Comparison of ENCODE assay signal across 8 cellular contexts in the genomic region with DNA sequence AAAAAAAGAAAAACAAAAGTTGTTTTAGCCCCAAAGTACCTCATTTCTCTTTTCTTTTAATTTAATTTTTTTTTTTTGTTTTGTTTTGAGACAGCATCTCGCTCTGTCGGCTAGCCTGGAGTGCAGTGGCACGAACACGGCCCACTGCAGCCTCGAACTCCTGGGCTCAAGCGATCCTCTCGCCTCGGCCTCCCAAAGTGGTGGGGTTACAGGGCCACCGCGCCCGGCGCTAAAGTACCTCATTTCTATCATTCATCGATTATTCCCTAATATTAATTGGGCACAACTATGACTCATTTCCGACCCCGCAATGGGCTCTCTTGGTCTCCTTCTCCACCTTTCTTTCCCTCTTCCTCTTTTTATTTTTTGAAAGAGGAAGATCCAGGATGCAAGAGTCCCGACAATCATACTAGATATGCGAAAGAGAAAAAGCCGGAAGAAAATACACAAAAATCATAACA. TPM values are rescaled to one million over a fixed set of nuclear protein-coding genes. Genes with fewer than 3 reads are reported as not detected.
DNase-seq lines count a peak whose midpoint lies in the region; ATAC-seq and TF ChIP-seq lines count a peak whose summit lies in the region.

No MANE protein-coding gene starts in this region.

- peaks cover 4% of the 10 kb centered on the region for H3K79me2 ChIP-seq in neural cell (replicated peaks; ENCODE audit: insufficient read depth, low read length)

- H3K36me3 ChIP-seq in neural cell (ENCODE audit: insufficient read depth, low read length) = no peaks in the 10 kb centered on the region

- peak overlapping the region; percentile 92 for H3K4me3 Mint-ChIP-seq in central memory CD8-positive, alpha-beta T cell

- no peak for TF ChIP-seq CTCF in neural cell (IDR thresholded peaks at IDR 0.05; ENCODE audit: poor library complexity, severe bottlenecking)

- H4K20me1 ChIP-seq in neural cell (ENCODE audit: insufficient read depth) = no peaks in the 10 kb centered on the region

- peak overlapping the region; percentile 71 for H2AFZ ChIP-seq in neural cell (ENCODE audit: low read depth, low read length)

- peak overlapping the region; percentile 64 for H3K4me2 ChIP-seq in neural cell (ENCODE audit: low read length)

- H3K9me3 ChIP-seq in neural cell (ENCODE audit: low read length) = no peaks in the 10 kb centered on the region

- no peak for TF ChIP-seq RAD21 in neural cell (conservative IDR thresholded peaks at IDR 0.05)

- peaks cover 31% of the 10 kb centered on the region for H3K36me3 Mint-ChIP-seq in central memory CD8-positive, alpha-beta T cell (ENCODE audit: insufficient read depth)

- H3F3A ChIP-seq in neural cell (ENCODE audit: insufficient read depth, low read length, poor library complexity, severe bottlenecking) = no peaks in the 10 kb centered on the region

- H3K27ac Mint-ChIP-seq in central memory CD8-positive, alpha-beta T cell (ENCODE audit: low read depth) = peak overlapping the region; percentile 95

- H3K9ac ChIP-seq in neural cell (ENCODE audit: low read length) = peak overlapping the region; percentile 80

- no peaks in the 10 kb centered on the region for H3K27me3 Mint-ChIP-seq in central memory CD8-positive, alpha-beta T cell

- DNase-seq in DMS53 treated with DMSO at 0.1 percent for 48 hours (lab: John Stamatoyannopoulos, UW; ENCODE audit: unreplicated experiment) (peak; percentile 80), MV-4-11 (lab: John Stamatoyannopoulos, UW) (peak; percentile 91), NCI-H1436 (lab: John Stamatoyannopoulos, UW) (no peak), NCI-H1105 (lab: John Stamatoyannopoulos, UW) (no peak)
- no peak for DNase-seq in central memory CD8-positive, alpha-beta T cell (ENCODE audit: low spot score in 2 of 2)

- no peaks in the 10 kb centered on the region for H3K27me3 ChIP-seq in neural cell (ENCODE audit: insufficient read depth, low read depth, low read length)

- H3K4me3 ChIP-seq in neural cell (ENCODE audit: low read length) = peak overlapping the region; percentile 73

- H3K4me1 Mint-ChIP-seq in central memory CD8-positive, alpha-beta T cell = peaks cover 50% of the 10 kb centered on the region

- peak overlapping the region; percentile 90 for H3K27ac ChIP-seq in neural cell (ENCODE audit: low read length)

- no peak for TF ChIP-seq EP300 in neural cell (conservative IDR thresholded peaks at IDR 0.05; ENCODE audit: poor library complexity, severe bottlenecking)

- no peaks in the 10 kb centered on the region for H3K9me3 Mint-ChIP-seq in central memory CD8-positive, alpha-beta T cell

- H3K9me2 ChIP-seq in neural cell (ENCODE audit: insufficient read depth, low read length) = no peaks in the 10 kb centered on the region

- no peak for ATAC-seq in central memory CD8-positive, alpha-beta T cell (replicated peaks; ENCODE audit: extremely low read depth, poor library complexity, severe bottlenecking)
- ATAC-seq in HG03097 (IDR thresholded peaks at IDR 0.05; ENCODE audit: low FRiP score, unreplicated experiment) (no peak), GM21825 (IDR thresholded peaks at IDR 0.05; ENCODE audit: unreplicated experiment) (no peak)

TF ChIP-seq in neural cell, 6 proteins besides CTCF, POLR2A, EP300 and RAD21:
- TF ChIP-seq POLR2AphosphoS5 (IDR thresholded peaks at IDR 0.05) (no peak), EZH2 (IDR thresholded peaks at IDR 0.05; ENCODE audit: borderline replicate concordance, insufficient read depth, low read length, poor library complexity, severe bottlenecking) (no peak), SMC3 (conservative IDR thresholded peaks at IDR 0.05; ENCODE audit: poor library complexity) (no peak), MXI1 (conservative IDR thresholded peaks at IDR 0.05; ENCODE audit: poor library complexity, severe bottlenecking) (no peak), TAF1 (IDR thresholded peaks at IDR 0.05; ENCODE audit: low read depth) (no peak)
- TF ChIP-seq, protein P1, sequence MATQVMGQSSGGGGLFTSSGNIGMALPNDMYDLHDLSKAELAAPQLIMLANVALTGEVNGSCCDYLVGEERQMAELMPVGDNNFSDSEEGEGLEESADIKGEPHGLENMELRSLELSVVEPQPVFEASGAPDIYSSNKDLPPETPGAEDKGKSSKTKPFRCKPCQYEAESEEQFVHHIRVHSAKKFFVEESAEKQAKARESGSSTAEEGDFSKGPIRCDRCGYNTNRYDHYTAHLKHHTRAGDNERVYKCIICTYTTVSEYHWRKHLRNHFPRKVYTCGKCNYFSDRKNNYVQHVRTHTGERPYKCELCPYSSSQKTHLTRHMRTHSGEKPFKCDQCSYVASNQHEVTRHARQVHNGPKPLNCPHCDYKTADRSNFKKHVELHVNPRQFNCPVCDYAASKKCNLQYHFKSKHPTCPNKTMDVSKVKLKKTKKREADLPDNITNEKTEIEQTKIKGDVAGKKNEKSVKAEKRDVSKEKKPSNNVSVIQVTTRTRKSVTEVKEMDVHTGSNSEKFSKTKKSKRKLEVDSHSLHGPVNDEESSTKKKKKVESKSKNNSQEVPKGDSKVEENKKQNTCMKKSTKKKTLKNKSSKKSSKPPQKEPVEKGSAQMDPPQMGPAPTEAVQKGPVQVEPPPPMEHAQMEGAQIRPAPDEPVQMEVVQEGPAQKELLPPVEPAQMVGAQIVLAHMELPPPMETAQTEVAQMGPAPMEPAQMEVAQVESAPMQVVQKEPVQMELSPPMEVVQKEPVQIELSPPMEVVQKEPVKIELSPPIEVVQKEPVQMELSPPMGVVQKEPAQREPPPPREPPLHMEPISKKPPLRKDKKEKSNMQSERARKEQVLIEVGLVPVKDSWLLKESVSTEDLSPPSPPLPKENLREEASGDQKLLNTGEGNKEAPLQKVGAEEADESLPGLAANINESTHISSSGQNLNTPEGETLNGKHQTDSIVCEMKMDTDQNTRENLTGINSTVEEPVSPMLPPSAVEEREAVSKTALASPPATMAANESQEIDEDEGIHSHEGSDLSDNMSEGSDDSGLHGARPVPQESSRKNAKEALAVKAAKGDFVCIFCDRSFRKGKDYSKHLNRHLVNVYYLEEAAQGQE (IDR thresholded peaks at IDR 0.05; ENCODE audit: borderline replicate concordance) = no peak

RNA-seq across cellular contexts. Expression of a gene that starts 0.5 kb away (rescaled TPM):
- polyA plus RNA-seq in neural cell = 83.9 and 121 TPM in 2 replicates
- polyA minus RNA-seq in neural cell = 40.5 and 48.5 TPM in 2 replicates

RNA-seq across cellular contexts. Expression of a gene that starts 13.3 kb away (rescaled TPM):
- polyA plus RNA-seq in neural cell = 50.3 and 61.9 TPM in 2 replicates
- polyA minus RNA-seq in neural cell = 17.2 and 17.5 TPM in 2 replicates

RNA-seq across cellular contexts. Expression of a gene that starts 22.9 kb away (rescaled TPM):
- 25.8 and 37.2 TPM in 2 replicates for polyA plus RNA-seq in neural cell
- polyA minus RNA-seq in neural cell = 40.2 and 42.1 TPM in 2 replicates

RNA-seq across cellular contexts. Expression of a gene that starts 25.7 kb away (rescaled TPM):
- polyA plus RNA-seq in neural cell = 18.1 and 22.4 TPM in 2 replicates
- 15.9 and 20.0 TPM in 2 replicates for polyA minus RNA-seq in neural cell

RNA-seq across cellular contexts. Expression of a gene that starts 27.2 kb away (rescaled TPM):
- not detected in 2 replicates for polyA plus RNA-seq in neural cell
- polyA minus RNA-seq in neural cell = not detected in 2 replicates

Comparison
In these comparisons a context has a peak if more than half of its experiments do, and no peak if none do; other contexts are left out.
1. DNase-seq: peak in DMS53 treated with DMSO at 0.1 percent for 48 hours (single experiment) and MV-4-11 (single experiment); none in central memory CD8-positive, alpha-beta T cell (0 of 2), NCI-H1436 (single experiment) and NCI-H1105 (single experiment).